ENCODE assay signal across 8 cellular contexts in the genomic region with DNA sequence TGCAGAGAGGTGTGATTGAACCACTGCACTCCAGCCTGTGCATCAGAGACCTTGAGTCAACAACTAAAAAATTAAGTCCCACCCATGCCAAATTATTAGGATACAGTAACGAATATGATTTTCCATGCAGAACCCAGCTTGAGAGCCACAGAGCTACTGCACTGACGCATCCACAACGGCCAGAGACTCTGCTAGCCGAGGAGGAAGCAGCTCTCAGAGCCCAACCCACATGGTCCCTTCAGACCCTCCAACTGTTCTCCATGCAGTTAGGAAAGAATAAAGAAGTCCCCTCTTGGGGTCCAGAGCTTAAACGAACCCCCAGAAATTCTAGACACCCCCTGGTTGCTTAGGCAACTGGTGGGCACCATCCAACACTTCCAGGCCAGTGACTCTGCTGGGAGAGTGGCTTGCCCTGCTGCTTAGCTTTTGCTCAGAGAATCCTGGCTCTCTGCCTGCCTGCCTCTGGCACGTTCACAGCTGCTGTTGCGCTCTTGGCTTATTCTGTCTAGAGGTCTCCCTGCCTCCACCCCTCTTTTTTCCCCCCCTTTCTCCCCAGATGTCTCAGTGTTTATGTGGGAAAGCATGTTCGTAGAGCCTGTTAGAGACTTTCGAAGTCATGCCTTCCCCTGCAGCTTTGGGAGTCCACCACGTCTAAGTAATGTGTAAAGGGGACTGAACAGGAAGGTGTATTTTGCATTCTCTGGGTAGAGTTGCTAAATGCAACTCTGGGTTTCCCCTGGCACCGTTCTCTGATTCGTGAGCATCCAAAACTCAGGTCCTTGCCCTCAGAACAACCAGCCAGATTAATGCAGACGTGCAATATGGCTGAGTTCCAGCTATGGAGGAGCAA. TPM values are rescaled to one million over a fixed set of nuclear protein-coding genes. Genes with fewer than 3 reads are reported as not detected.
DNase-seq lines count a peak whose midpoint lies in the region; ATAC-seq and TF ChIP-seq lines count a peak whose summit lies in the region.

No MANE protein-coding gene starts in this region.

- no peak for TF ChIP-seq CTCF in GM23338 (conservative IDR thresholded peaks at IDR 0.05; ENCODE audit: low read depth in 2 of 2)
- no peak for TF ChIP-seq CTCF in glutamatergic neuron (IDR thresholded peaks at IDR 0.05; ENCODE audit: partially characterized antibody, unreplicated experiment)

- H3F3A ChIP-seq in GM23338 (replicated peaks; ENCODE audit: low read depth) = no peaks in the 10 kb centered on the region

- H3K27ac ChIP-seq in GM23338 (ENCODE audit: low read depth) = no peak overlapping the region

- no peaks in the 10 kb centered on the region for H3K4me1 ChIP-seq in GM23338 (ENCODE audit: insufficient read depth)

- H3K9me3 Mint-ChIP-seq in GM23338 (no peaks in the 10 kb centered on the region), glutamatergic neuron (ENCODE audit: unreplicated experiment) (no peaks in the 10 kb centered on the region)
- no peaks in the 10 kb centered on the region for H3K9me3 Mint-ChIP-seq in stimulated activated memory B cell treated with anti-CD40 and anti-IgM and Interleukin-4, amounts not matched to agents 10 μg/mL and 1 μg/mL and 100 μg/mL, for 72 hours
- H3K9me3 Mint-ChIP-seq in natural killer cell treated with Interleukin-12 subunit alpha and Interleukin-12 subunit beta and Interleukin-15 and Interleukin-18, amount 100 ng/mL, for 72 hours = no peaks in the 10 kb centered on the region

- no peak overlapping the region for H3K4me2 ChIP-seq in GM23338

- no peaks in the 10 kb centered on the region for H3K36me3 Mint-ChIP-seq in GM23338 (ENCODE audit: low read depth)
- no peaks in the 10 kb centered on the region for H3K36me3 Mint-ChIP-seq in glutamatergic neuron (ENCODE audit: unreplicated experiment)
- H3K36me3 Mint-ChIP-seq in stimulated activated memory B cell treated with anti-CD40 and anti-IgM and Interleukin-4, amounts not matched to agents 10 μg/mL and 1 μg/mL and 100 μg/mL, for 72 hours = no peaks in the 10 kb centered on the region
- no peaks in the 10 kb centered on the region for H3K36me3 Mint-ChIP-seq in natural killer cell treated with Interleukin-12 subunit alpha and Interleukin-12 subunit beta and Interleukin-15 and Interleukin-18, amount 100 ng/mL, for 72 hours

- H2AFZ ChIP-seq in GM23338 = peak overlapping the region; percentile 63; the same call in 1 of the 2 replicates

- H3K4me3 ChIP-seq in GM23338 = no peak overlapping the region

- H3K27ac Mint-ChIP-seq in GM23338 (no peak overlapping the region), glutamatergic neuron (ENCODE audit: unreplicated experiment) (peak overlapping the region; percentile 45)
- H3K27ac Mint-ChIP-seq in stimulated activated memory B cell treated with anti-CD40 and anti-IgM and Interleukin-4, amounts not matched to agents 10 μg/mL and 1 μg/mL and 100 μg/mL, for 72 hours = peak overlapping the region; percentile 66
- no peak overlapping the region for H3K27ac Mint-ChIP-seq in natural killer cell treated with Interleukin-12 subunit alpha and Interleukin-12 subunit beta and Interleukin-15 and Interleukin-18, amount 100 ng/mL, for 72 hours

- H4K20me1 ChIP-seq in GM23338 (replicated peaks; ENCODE audit: insufficient read depth) = no peaks in the 10 kb centered on the region

- H3K4me1 Mint-ChIP-seq in GM23338 (peaks cover 10% of the 10 kb centered on the region; the same call in 2 of the 3 replicates), glutamatergic neuron (ENCODE audit: low read depth, unreplicated experiment) (peaks cover 30% of the 10 kb centered on the region)
- peaks cover 33% of the 10 kb centered on the region for H3K4me1 Mint-ChIP-seq in stimulated activated memory B cell treated with anti-CD40 and anti-IgM and Interleukin-4, amounts not matched to agents 10 μg/mL and 1 μg/mL and 100 μg/mL, for 72 hours
- H3K4me1 Mint-ChIP-seq in natural killer cell treated with Interleukin-12 subunit alpha and Interleukin-12 subunit beta and Interleukin-15 and Interleukin-18, amount 100 ng/mL, for 72 hours (ENCODE audit: low read depth in 2 of 2) = peaks cover 0 to 3% of the 10 kb centered on the region in 2 donors

- H3K27me3 Mint-ChIP-seq in GM23338 (ENCODE audit: insufficient read depth, low read depth, poor library complexity) (peaks cover 2% of the 10 kb centered on the region), glutamatergic neuron (ENCODE audit: unreplicated experiment) (no peaks in the 10 kb centered on the region)
- H3K27me3 Mint-ChIP-seq in stimulated activated memory B cell treated with anti-CD40 and anti-IgM and Interleukin-4, amounts not matched to agents 10 μg/mL and 1 μg/mL and 100 μg/mL, for 72 hours = no peaks in the 10 kb centered on the region
- H3K27me3 Mint-ChIP-seq in natural killer cell treated with Interleukin-12 subunit alpha and Interleukin-12 subunit beta and Interleukin-15 and Interleukin-18, amount 100 ng/mL, for 72 hours = peaks cover 11 to 13% of the 10 kb centered on the region in 2 donors

- no peak overlapping the region for H3K4me3 Mint-ChIP-seq in GM23338
- H3K4me3 Mint-ChIP-seq in glutamatergic neuron (ENCODE audit: unreplicated experiment) = peak overlapping the region; percentile 10
- H3K4me3 Mint-ChIP-seq in stimulated activated memory B cell treated with anti-CD40 and anti-IgM and Interleukin-4, amounts not matched to agents 10 μg/mL and 1 μg/mL and 100 μg/mL, for 72 hours = peak overlapping the region; percentile 22
- H3K4me3 Mint-ChIP-seq in natural killer cell treated with Interleukin-12 subunit alpha and Interleukin-12 subunit beta and Interleukin-15 and Interleukin-18, amount 100 ng/mL, for 72 hours = no peak overlapping the region

- H3K27me3 ChIP-seq in GM23338 (ENCODE audit: insufficient read depth) = no peaks in the 10 kb centered on the region

- DNase-seq in EH (ENCODE audit: low read depth) = peak; percentile 69
- no peak for DNase-seq in GM23338 (ENCODE audit: low spot score)
- peak; percentile 10 for DNase-seq in NCI-H774 (lab: John Stamatoyannopoulos, UW)
- peak; percentile 22 for DNase-seq in glutamatergic neuron
- DNase-seq in natural killer cell treated with Interleukin-12 subunit alpha and Interleukin-12 subunit beta and Interleukin-15 and Interleukin-18, amount 100 ng/mL, for 72 hours (ENCODE audit: low spot score) = no peak
- no peak for DNase-seq in foreskin melanocyte
- no peak for DNase-seq in superior temporal gyrus (ENCODE audit: extremely low spot score)

- H3K9me2 ChIP-seq in GM23338 (ENCODE audit: insufficient read depth) = no peaks in the 10 kb centered on the region

- H3K36me3 ChIP-seq in GM23338 (ENCODE audit: insufficient read depth) = no peaks in the 10 kb centered on the region

- ATAC-seq in GM23338 = no peak
- ATAC-seq in stimulated activated memory B cell treated with anti-CD40 and anti-IgM and Interleukin-4, amounts not matched to agents 10 μg/mL and 1 μg/mL and 100 μg/mL, for 72 hours = peak; percentile 94
- ATAC-seq in natural killer cell treated with Interleukin-12 subunit alpha and Interleukin-12 subunit beta and Interleukin-15 and Interleukin-18, amount 100 ng/mL, for 72 hours = no peak

- no peaks in the 10 kb centered on the region for H3K79me2 ChIP-seq in GM23338 (replicated peaks; ENCODE audit: insufficient read depth)

TF ChIP-seq in GM23338, 12 proteins besides CTCF, POLR2A, EP300 and RAD21:
- TF ChIP-seq, protein P1, sequence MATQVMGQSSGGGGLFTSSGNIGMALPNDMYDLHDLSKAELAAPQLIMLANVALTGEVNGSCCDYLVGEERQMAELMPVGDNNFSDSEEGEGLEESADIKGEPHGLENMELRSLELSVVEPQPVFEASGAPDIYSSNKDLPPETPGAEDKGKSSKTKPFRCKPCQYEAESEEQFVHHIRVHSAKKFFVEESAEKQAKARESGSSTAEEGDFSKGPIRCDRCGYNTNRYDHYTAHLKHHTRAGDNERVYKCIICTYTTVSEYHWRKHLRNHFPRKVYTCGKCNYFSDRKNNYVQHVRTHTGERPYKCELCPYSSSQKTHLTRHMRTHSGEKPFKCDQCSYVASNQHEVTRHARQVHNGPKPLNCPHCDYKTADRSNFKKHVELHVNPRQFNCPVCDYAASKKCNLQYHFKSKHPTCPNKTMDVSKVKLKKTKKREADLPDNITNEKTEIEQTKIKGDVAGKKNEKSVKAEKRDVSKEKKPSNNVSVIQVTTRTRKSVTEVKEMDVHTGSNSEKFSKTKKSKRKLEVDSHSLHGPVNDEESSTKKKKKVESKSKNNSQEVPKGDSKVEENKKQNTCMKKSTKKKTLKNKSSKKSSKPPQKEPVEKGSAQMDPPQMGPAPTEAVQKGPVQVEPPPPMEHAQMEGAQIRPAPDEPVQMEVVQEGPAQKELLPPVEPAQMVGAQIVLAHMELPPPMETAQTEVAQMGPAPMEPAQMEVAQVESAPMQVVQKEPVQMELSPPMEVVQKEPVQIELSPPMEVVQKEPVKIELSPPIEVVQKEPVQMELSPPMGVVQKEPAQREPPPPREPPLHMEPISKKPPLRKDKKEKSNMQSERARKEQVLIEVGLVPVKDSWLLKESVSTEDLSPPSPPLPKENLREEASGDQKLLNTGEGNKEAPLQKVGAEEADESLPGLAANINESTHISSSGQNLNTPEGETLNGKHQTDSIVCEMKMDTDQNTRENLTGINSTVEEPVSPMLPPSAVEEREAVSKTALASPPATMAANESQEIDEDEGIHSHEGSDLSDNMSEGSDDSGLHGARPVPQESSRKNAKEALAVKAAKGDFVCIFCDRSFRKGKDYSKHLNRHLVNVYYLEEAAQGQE (IDR thresholded peaks at IDR 0.05; ENCODE audit: unreplicated experiment) = no peak
- no peak for TF ChIP-seq ZNF114 (CRISPR knock-in tag; IDR thresholded peaks at IDR 0.05)
- no peak for TF ChIP-seq ZNF331 (CRISPR knock-in tag; IDR thresholded peaks at IDR 0.05; ENCODE audit: low read depth)
- TF ChIP-seq, protein P2, sequence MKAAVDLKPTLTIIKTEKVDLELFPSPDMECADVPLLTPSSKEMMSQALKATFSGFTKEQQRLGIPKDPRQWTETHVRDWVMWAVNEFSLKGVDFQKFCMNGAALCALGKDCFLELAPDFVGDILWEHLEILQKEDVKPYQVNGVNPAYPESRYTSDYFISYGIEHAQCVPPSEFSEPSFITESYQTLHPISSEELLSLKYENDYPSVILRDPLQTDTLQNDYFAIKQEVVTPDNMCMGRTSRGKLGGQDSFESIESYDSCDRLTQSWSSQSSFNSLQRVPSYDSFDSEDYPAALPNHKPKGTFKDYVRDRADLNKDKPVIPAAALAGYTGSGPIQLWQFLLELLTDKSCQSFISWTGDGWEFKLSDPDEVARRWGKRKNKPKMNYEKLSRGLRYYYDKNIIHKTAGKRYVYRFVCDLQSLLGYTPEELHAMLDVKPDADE (IDR thresholded peaks at IDR 0.05) = no peak

RNA-seq across cellular contexts. Expression of a gene that starts 26.0 kb away (rescaled TPM):
- 96.9 and 110 TPM in 2 replicates for total RNA-seq in GM23338 (2014; rRNA removed; shearing (Covaris generic))
- 21.9 and 24.1 TPM in 2 replicates for polyA plus RNA-seq in GM23338 (2016; fragmentation: Nextera tagmentation; extraction: Ambion mirVana)
- 79.9 TPM for total RNA-seq in glutamatergic neuron (ENCODE audit: unreplicated experiment)
- 10 to 100 TPM; 89.5 to 99.5 TPM for total RNA-seq in natural killer cell treated with Interleukin-12 subunit alpha and Interleukin-12 subunit beta and Interleukin-15 and Interleukin-18, amount 100 ng/mL, for 72 hours

Comparison
In these comparisons a context has a peak if more than half of its experiments do, and no peak if none do; other contexts are left out.
1. DNase-seq: peak in EH (single experiment), NCI-H774 (single experiment) and glutamatergic neuron (single experiment); none in GM23338 (single experiment), natural killer cell treated with Interleukin-12 subunit alpha and Interleukin-12 subunit beta and Interleukin-15 and Interleukin-18, amount 100 ng/mL, for 72 hours (single experiment), foreskin melanocyte (single experiment) and superior temporal gyrus (single experiment).
2. H3K27ac Mint-ChIP-seq: peak in glutamatergic neuron (single experiment) and stimulated activated memory B cell treated with anti-CD40 and anti-IgM and Interleukin-4, amounts not matched to agents 10 μg/mL and 1 μg/mL and 100 μg/mL, for 72 hours (single experiment); none in GM23338 (single experiment) and natural killer cell treated with Interleukin-12 subunit alpha and Interleukin-12 subunit beta and Interleukin-15 and Interleukin-18, amount 100 ng/mL, for 72 hours (0 of 2).
3. H3K4me3 Mint-ChIP-seq: peak in glutamatergic neuron (single experiment) and stimulated activated memory B cell treated with anti-CD40 and anti-IgM and Interleukin-4, amounts not matched to agents 10 μg/mL and 1 μg/mL and 100 μg/mL, for 72 hours (single experiment); none in GM23338 (single experiment) and natural killer cell treated with Interleukin-12 subunit alpha and Interleukin-12 subunit beta and Interleukin-15 and Interleukin-18, amount 100 ng/mL, for 72 hours (single experiment).